23 cellular contexts compared by ENCODE assay signal in genomic region chr18:35111086-35111485, GRCh38.
"Had no signal": no experiment of that assay in that cellular context is flagged by ENCODE, and none has a peak within 500 bp of the region (broad histone marks: within the 10 kb centered on the region; RNA-seq: fewer than 3 reads in every experiment).

No MANE protein-coding gene starts in this region.

- H3K4me3 Mint-ChIP-seq: activated naive CD4-positive, alpha-beta T cell treated with anti-CD3 and anti-CD28 coated beads for 36 hours; endodermal cell; mesothelial cell of epicardium; neural progenitor cell; WTC11 had no signal

- H3K27ac ChIP-seq: breast epithelium, epithelial cell of prostate, left lung, neural progenitor cell, upper lobe of right lung had no signal

- H3K4me2 ChIP-seq: neural progenitor cell had no signal

- H3K9ac ChIP-seq: neural progenitor cell had no signal

- H3K27me3 ChIP-seq: breast epithelium, left lung, neural progenitor cell, upper lobe of right lung had no signal

- ATAC-seq: left lung; naive thymus-derived CD8-positive, alpha-beta T cell; stimulated activated naive CD8-positive, alpha-beta T cell treated with anti-CD3 and anti-CD28 coated beads, Interleukin-15, Interleukin-2, amounts not matched to agents 100 U/mL and 50 U/mL, for 24 hours; upper lobe of right lung; WTC11 had no signal

- H3K27me3 Mint-ChIP-seq: naive thymus-derived CD8-positive, alpha-beta T cell had no signal

- H2AFZ ChIP-seq: neural progenitor cell had no signal

- H3K36me3 Mint-ChIP-seq: WTC11 had no signal

- H3K4me3 ChIP-seq: breast epithelium, coronary artery, left lung, neural progenitor cell, upper lobe of right lung had no signal

- H3K4me1 ChIP-seq: breast epithelium, left lung, neural progenitor cell, upper lobe of right lung had no signal

- H3K27ac Mint-ChIP-seq: activated naive CD4-positive, alpha-beta T cell treated with anti-CD3 and anti-CD28 coated beads for 36 hours; endodermal cell; mesothelial cell of epicardium; neural progenitor cell; WTC11 had no signal

- H3K4me1 Mint-ChIP-seq: endodermal cell, mesothelial cell of epicardium, neural progenitor cell, WTC11 had no signal

- H3K36me3 ChIP-seq: breast epithelium, left lung, neural progenitor cell, upper lobe of right lung had no signal

- H3K9me3 ChIP-seq: breast epithelium, left lung, upper lobe of right lung had no signal

- DNase-seq: activated CD4-positive, alpha-beta T cell treated with anti-CD3 and anti-CD28 coated beads, Interleukin-2, amount 50 U/mL, for 48 hours; activated effector memory CD4-positive, alpha-beta T cell treated with Interleukin-2 at 50 U/mL for 16 hours; activated naive CD4-positive, alpha-beta T cell treated with anti-CD3 and anti-CD28 coated beads for 36 hours; aorta; cerebellar nuclear complex; endodermal cell; kidney glomerular epithelial cell; left lung; mammary epithelial cell; naive thymus-derived CD8-positive, alpha-beta T cell; posterior cingulate gyrus; retina; stimulated activated CD4-positive, alpha-beta T cell treated with anti-CD3 and anti-CD28 coated beads, Interleukin-4, amount 100 ng/mL, for 24 hours; stimulated activated naive CD8-positive, alpha-beta T cell treated with anti-CD3 and anti-CD28 coated beads, Interleukin-15, Interleukin-2, amounts not matched to agents 100 U/mL and 50 U/mL, for 24 hours; T-helper 1 cell; T-helper 9 cell; upper lobe of right lung had no signal
